In the genomic region with DNA sequence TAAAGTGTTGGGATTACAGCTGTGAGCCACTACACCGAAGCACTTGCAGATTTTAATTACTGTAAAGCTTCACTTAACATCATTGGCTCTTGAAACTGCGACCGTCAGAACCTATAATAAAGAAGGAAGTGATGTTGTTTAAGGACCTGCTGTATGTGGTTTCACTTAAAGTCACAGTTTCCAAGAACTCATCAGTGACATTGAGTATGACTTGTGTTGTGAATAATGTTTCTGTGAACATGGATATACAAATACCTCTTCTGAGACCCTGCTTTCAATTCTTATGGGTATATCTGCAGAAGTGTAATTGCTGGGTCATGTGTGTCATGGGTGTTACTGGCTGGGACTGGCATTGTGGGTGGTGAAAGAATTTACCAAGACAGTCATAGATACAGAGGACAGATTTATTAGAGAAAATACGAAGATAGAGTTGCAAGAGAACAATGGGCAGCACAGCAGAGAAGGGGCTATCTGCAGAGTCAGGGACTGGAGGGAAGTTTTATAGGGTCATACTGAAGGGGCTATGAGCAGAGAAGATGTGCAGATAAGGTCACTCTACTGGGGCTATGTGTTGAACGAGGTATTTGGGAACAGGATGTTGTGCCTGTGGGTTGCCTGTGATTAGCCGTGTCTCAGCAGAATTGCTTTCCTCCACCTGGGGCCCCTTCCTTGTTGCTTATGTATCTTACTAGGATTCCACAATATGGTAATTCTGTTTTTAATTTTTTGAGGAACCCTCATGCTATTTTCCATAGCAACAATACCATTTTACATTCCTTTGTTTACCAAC, we compare ENCODE assay signal across 1 cellular context.
TF ChIP-seq lines count a peak whose summit lies in the region.

No MANE protein-coding gene starts in this region.

TF ChIP-seq in SK-N-SH, 30 proteins besides CTCF, POLR2A, EP300 and RAD21 (continued from another document):
- TF ChIP-seq SIN3A (IDR thresholded peaks at IDR 0.05; ENCODE audit: borderline replicate concordance, low read depth, low read length) (no peak), MXI1 (IDR thresholded peaks at IDR 0.05; ENCODE audit: low read depth, low read length) (no peak), NFIC (IDR thresholded peaks at IDR 0.05; ENCODE audit: borderline replicate concordance) (no peak), MEF2A (IDR thresholded peaks at IDR 0.05; ENCODE audit: borderline replicate concordance, low read depth) (no peak), YY1 (IDR thresholded peaks at IDR 0.05; ENCODE audit: low read depth) (no peak), RFX5 (IDR thresholded peaks at IDR 0.05; ENCODE audit: low read length) (no peak), TCF12 (IDR thresholded peaks at IDR 0.05) (no peak), NRF1 (IDR thresholded peaks at IDR 0.05; ENCODE audit: low read depth, low read length) (no peak)
